21 cellular contexts compared by ENCODE assay signal in the genomic region with DNA sequence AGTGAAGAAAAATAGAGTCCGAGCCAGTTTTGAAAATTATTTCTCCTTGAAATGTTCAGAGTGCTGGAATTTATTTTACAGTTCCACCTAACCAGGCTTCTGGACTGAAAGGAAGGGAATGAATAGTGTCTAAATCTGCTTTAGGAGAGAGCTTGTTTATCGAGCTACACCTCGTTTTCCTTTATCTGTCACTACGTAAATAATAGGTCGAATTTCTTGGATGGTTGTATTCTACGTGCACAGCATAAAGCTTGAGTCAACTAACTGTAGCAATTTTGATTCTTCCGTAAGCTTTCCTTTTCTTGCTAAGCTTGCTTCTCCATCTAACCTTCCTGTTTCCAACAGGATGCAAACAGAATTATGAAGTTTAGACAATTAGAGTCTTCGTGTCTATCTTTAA. TPM values are rescaled to one million over a fixed set of nuclear protein-coding genes. Genes with fewer than 3 reads are reported as not detected.
"Had no signal": no experiment of that assay in that cellular context is flagged by ENCODE, and none has a peak within 500 bp of the region (broad histone marks: within the 10 kb centered on the region; RNA-seq: fewer than 3 reads in every experiment).

No MANE protein-coding gene starts in this region.

- DNase-seq: islet precursor cell; left ventricle myocardium inferior; mesendoderm; naive B cell; ovary; right lobe of liver; stimulated activated CD4-positive, alpha-beta T cell treated with anti-CD3 and anti-CD28 coated beads, Interleukin-12 subunit alpha, Interleukin-12 subunit beta, amount 100 ng/mL, for 4 hours; stimulated activated CD4-positive, alpha-beta T cell treated with anti-CD3 and anti-CD28 coated beads, Interleukin-15, amount 100 ng/mL, for 24 hours; stimulated activated CD4-positive, alpha-beta T cell treated with anti-CD3 and anti-CD28 coated beads, Interleukin-2, amount 100 ng/mL, for 24 hours; stimulated activated CD4-positive, alpha-beta T cell treated with anti-CD3 and anti-CD28 coated beads, Interleukin-4, amount 100 ng/mL, for 1 hour; stimulated activated naive B cell treated with anti-CD40 and anti-IgM and Interleukin-4, amounts not matched to agents 10 μg/mL and 1 μg/mL and 100 μg/mL, for 72 hours; stimulated activated naive CD8-positive, alpha-beta T cell treated with anti-CD3 and anti-CD28 coated beads, Interleukin-15, Interleukin-2, amounts not matched to agents 100 U/mL and 50 U/mL, for 24 hours; stomach; testis; uterus had no signal

- H3K27ac ChIP-seq: hepatocyte, left ventricle myocardium inferior, ovary, right atrium auricular region, right lobe of liver, stomach, testis, tibial nerve, uterus had no signal

- H3K36me3 ChIP-seq: left ventricle myocardium inferior, ovary, right atrium auricular region, right lobe of liver, stomach, tibial nerve, uterus had no signal

- ATAC-seq: natural killer cell treated with Interleukin-12 subunit alpha and Interleukin-12 subunit beta and Interleukin-15 and Interleukin-18, amount 100 ng/mL, for 72 hours; right lobe of liver; stimulated activated naive B cell treated with anti-CD40 and anti-IgM and Interleukin-4, amounts not matched to agents 10 μg/mL and 1 μg/mL and 100 μg/mL, for 72 hours; stimulated activated naive CD8-positive, alpha-beta T cell treated with anti-CD3 and anti-CD28 coated beads, Interleukin-15, Interleukin-2, amounts not matched to agents 100 U/mL and 50 U/mL, for 24 hours had no signal

- H3K27me3 ChIP-seq: hepatocyte, ovary, right atrium auricular region, right lobe of liver, stomach, testis, tibial nerve, uterus had no signal

- H3K4me3 ChIP-seq: hepatocyte, left ventricle myocardium inferior, lung, ovary, right atrium auricular region, right lobe of liver, stomach, testis, tibial nerve, uterus had no signal

- H3K4me1 ChIP-seq: right atrium auricular region, right lobe of liver, testis, uterus had no signal

- H3K9me3 ChIP-seq: left ventricle myocardium inferior, ovary, right atrium auricular region, right lobe of liver, stomach, testis, tibial nerve, uterus had no signal

RNA-seq across cellular contexts. Expression of a gene that starts 48.6 kb away (rescaled TPM):
- total RNA-seq: natural killer cell treated with Interleukin-12 subunit alpha and Interleukin-12 subunit beta and Interleukin-15 and Interleukin-18, amount 100 ng/mL, for 72 hours; pulmonary artery endothelial cell had no signal
